ENCODE assay signal across 1 cellular context in genomic region chr15:56774356-56774755, GRCh38.
TF ChIP-seq lines count a peak whose summit lies in the region.

No MANE protein-coding gene starts in this region.

TF ChIP-seq in IMR-90, 13 proteins besides CTCF, POLR2A, EP300 and RAD21:
- TF ChIP-seq SMC3 (IDR thresholded peaks at IDR 0.05; ENCODE audit: low read depth, low read length) = no peak
- no peak for TF ChIP-seq ELK1 (IDR thresholded peaks at IDR 0.05; ENCODE audit: borderline replicate concordance, low read depth, low read length)
- no peak for TF ChIP-seq RFX5 (IDR thresholded peaks at IDR 0.05; ENCODE audit: low read depth, low read length)
- TF ChIP-seq CEBPB (IDR thresholded peaks at IDR 0.05; ENCODE audit: low read depth, low read length) = no peak
- no peak for TF ChIP-seq CHD1 (IDR thresholded peaks at IDR 0.05; ENCODE audit: low read depth, low read length)
- TF ChIP-seq FOS (IDR thresholded peaks at IDR 0.05; ENCODE audit: low read depth, low read length) = no peak
- TF ChIP-seq MAFK (IDR thresholded peaks at IDR 0.05; ENCODE audit: low read depth, low read length) = no peak
- TF ChIP-seq NFE2L2 (IDR thresholded peaks at IDR 0.05; ENCODE audit: low read depth, low read length) = no peak
- TF ChIP-seq RCOR1 (IDR thresholded peaks at IDR 0.05; ENCODE audit: insufficient replicate concordance, low read length) = no peak
- TF ChIP-seq MAZ (IDR thresholded peaks at IDR 0.05; ENCODE audit: borderline replicate concordance, low read depth, low read length) = no peak
- TF ChIP-seq USF2 (IDR thresholded peaks at IDR 0.05; ENCODE audit: low read depth, low read length) = no peak
- TF ChIP-seq BHLHE40 (IDR thresholded peaks at IDR 0.05; ENCODE audit: low read depth, low read length) = no peak
TF ChIP-seq in IMR-90: peak in this region for 0.
